9 cellular contexts compared by ENCODE assay signal in the genomic region with DNA sequence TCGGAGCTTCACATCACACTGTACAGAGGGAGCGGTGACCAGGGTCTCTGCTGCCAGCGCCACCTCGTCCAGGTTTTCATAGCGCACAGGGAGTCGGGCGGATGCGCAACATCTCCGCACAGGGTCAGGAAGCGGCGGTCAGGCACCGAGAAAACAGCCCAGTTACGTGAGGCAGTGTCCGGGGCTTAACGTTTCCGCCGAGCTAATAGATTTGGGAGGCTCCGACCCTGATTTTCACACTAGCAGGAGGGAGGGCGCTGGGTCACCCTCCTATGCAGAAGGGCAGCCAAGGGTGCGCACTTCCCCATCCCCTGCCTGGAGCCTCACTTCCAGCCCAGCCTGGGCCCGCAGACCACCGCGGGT. TPM values are rescaled to one million over a fixed set of nuclear protein-coding genes. Genes with fewer than 3 reads are reported as not detected.
DNase-seq lines count a peak whose midpoint lies in the region; ATAC-seq and TF ChIP-seq lines count a peak whose summit lies in the region.
"Had no signal": no experiment of that assay in that cellular context is flagged by ENCODE, and none has a peak within 500 bp of the region (broad histone marks: within the 10 kb centered on the region; RNA-seq: fewer than 3 reads in every experiment).

No MANE protein-coding gene starts in this region.

- no peaks in the 10 kb centered on the region for H3K36me3 ChIP-seq in A673 (ENCODE audit: insufficient read depth, low read length, poor library complexity, severe bottlenecking)
- no peaks in the 10 kb centered on the region for H3K36me3 ChIP-seq in mucosa of rectum (ENCODE audit: control insufficient read depth in 2 of 2, insufficient read depth in 2 of 2, low read length in 2 of 2)
- H3K36me3 ChIP-seq: cardiac muscle cell had no signal

- ATAC-seq in HG03280 (IDR thresholded peaks at IDR 0.05; ENCODE audit: unreplicated experiment), result no peak

- H3K27me3 ChIP-seq in A673 (replicated peaks; ENCODE audit: insufficient read depth, low read depth, low read length, poor library complexity), result peaks cover 96% of the 10 kb centered on the region
- H3K27me3 ChIP-seq in mucosa of rectum (ENCODE audit: control insufficient read depth in 2 of 2, insufficient read depth in 2 of 2, low read length in 2 of 2), result peaks cover 39 to 59% of the 10 kb centered on the region in 2 donors

- TF ChIP-seq CTCF in A673 (conservative IDR thresholded peaks at IDR 0.05; ENCODE audit: low read depth, low read length), result no peak

- CTCF ChIA-PET in A673 (lab: Charles Lee), result no interaction called here

- intact Hi-C loops in A673 (cut with micrococcal nuclease; ENCODE audit: unreplicated experiment), result no loop called here

- H3K4me3 ChIP-seq in A673 (ENCODE audit: low read depth, low read length, poor library complexity, severe bottlenecking), result peak overlapping the region; percentile 34
- H3K4me3 ChIP-seq in mucosa of rectum (ENCODE audit: low read length in 2 of 2), result peak overlapping the region; percentile 67 to 69

- H3K4me1 ChIP-seq in A673 (ENCODE audit: insufficient read depth, low read length, poor library complexity, severe bottlenecking) (no peaks in the 10 kb centered on the region), mucosa of rectum (ENCODE audit: control insufficient read depth in 2 of 2, insufficient read depth in 2 of 2, low read length in 2 of 2) (peaks cover 8 to 10% of the 10 kb centered on the region in 2 donors)

- BruUV-seq in A673 (replicated peaks; lab: Mats Ljungman, UMichigan), result no TSS peak

- H3K9me3 ChIP-seq in A673 (ENCODE audit: low read depth, low read length, poor library complexity, severe bottlenecking), result no peaks in the 10 kb centered on the region
- no peaks in the 10 kb centered on the region for H3K9me3 ChIP-seq in mucosa of rectum (ENCODE audit: control insufficient read depth in 2 of 2, low read length in 2 of 2)

- POLR2A ChIA-PET in A673 (lab: Charles Lee; ENCODE audit: low non-redundant PET), result no interaction called here

- H3K27ac ChIP-seq in A673 (ENCODE audit: low read depth, low read length, poor library complexity, severe bottlenecking) (no peak overlapping the region), caudate nucleus (ENCODE audit: low read depth, low read length) (peak overlapping the region; percentile 48), mucosa of rectum (ENCODE audit: low read depth in 2 of 2, low read length in 2 of 2) (no peak overlapping the region)
- H3K27ac ChIP-seq: cardiac muscle cell had no signal

- DNase-seq in A673 (ENCODE audit: low spot score) (no peak), HT-29 (ENCODE audit: low spot score) (peak; percentile 54), caudate nucleus (lab: John Stamatoyannopoulos, UW) (no peak), NCI-H510A (lab: John Stamatoyannopoulos, UW) (no peak), OCI-M2 (lab: John Stamatoyannopoulos, UW; ENCODE audit: unreplicated experiment) (no peak), NCI-H446 (lab: John Stamatoyannopoulos, UW) (no peak)

- peak overlapping the region in 1 of 2 donors; percentile 43 for H3K9ac ChIP-seq in mucosa of rectum (ENCODE audit: low read depth in 1 of 2, low read length in 2 of 2)

RNA-seq across cellular contexts. Expression of a gene that starts 13.7 kb away (rescaled TPM):
- total RNA-seq in A673 (2021), result not detected in 2 replicates
- total RNA-seq in HT-29 (2014; rRNA removed; shearing (Covaris generic)), result 32.4 and 36.7 TPM in 2 replicates
- total RNA-seq: cardiac muscle cell had no signal

Comparison
In these comparisons a context has a peak if more than half of its experiments do, and no peak if none do; other contexts are left out.
1. RNA of a gene that starts 13.7 kb away (total RNA-seq): 32.4 to 36.7 TPM in HT-29; not detected in A673; every median in the first group is over 10 times any median in the second.